In the genomic region with DNA sequence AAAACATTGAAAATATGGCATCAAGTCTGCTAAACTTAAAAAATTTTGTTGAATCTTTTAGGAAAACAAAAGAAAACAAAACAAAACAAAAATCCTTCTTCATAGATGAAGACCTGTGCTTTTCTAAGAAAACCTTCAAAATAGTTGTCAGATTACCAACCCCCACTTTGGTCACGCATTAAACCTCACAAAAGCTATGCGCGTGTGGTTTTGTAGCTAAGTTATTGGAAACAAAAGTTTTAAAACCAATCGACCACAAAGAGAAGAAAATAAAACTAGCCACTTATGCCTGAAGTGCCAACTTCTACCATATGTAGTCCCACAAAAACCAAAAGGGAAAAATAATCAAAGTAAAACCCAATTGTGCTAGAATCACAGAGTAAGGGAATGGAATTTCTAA, we compare ENCODE assay signal across 20 cellular contexts.
A peak's percentile ranks its signal among the peaks of the same experiment; 100 is the strongest.
DNase-seq lines count a peak whose midpoint lies in the region; ATAC-seq, FAIRE-seq and TF ChIP-seq lines count a peak whose summit lies in the region.
"Had no signal": no experiment of that assay in that cellular context is flagged by ENCODE, and none has a peak within 500 bp of the region (broad histone marks: within the 10 kb centered on the region; RNA-seq: fewer than 3 reads in every experiment).

No MANE protein-coding gene starts in this region.

- H3K27ac Mint-ChIP-seq in astrocyte (ENCODE audit: unreplicated experiment) = no peak overlapping the region
- H3K27ac Mint-ChIP-seq: CD4-positive, alpha-beta T cell; IgD-negative memory B cell had no signal

- H3K9ac ChIP-seq in KMS-11 = no peak overlapping the region
- no peak overlapping the region for H3K9ac ChIP-seq in astrocyte (ENCODE audit: low read length)

- H3K36me3 ChIP-seq in KMS-11 (ENCODE audit: insufficient read depth) (no peaks in the 10 kb centered on the region), astrocyte (ENCODE audit: insufficient read depth, low read length) (no peaks in the 10 kb centered on the region), ectodermal cell (ENCODE audit: control insufficient read depth, insufficient read depth, low read length) (no peaks in the 10 kb centered on the region)
- H3K36me3 ChIP-seq: HAP-1 had no signal

- WGBS in ectodermal cell, 2 experiments = 68 to 77% methylated on average over 3 to 4 of the region's 4 CpGs

- H3K27ac ChIP-seq in KMS-11 = peak overlapping the region; percentile 25; the same call in 1 of the 2 replicates
- H3K27ac ChIP-seq in astrocyte (ENCODE audit: low read depth, low read length) = no peak overlapping the region
- peak overlapping the region; percentile 53 for H3K27ac ChIP-seq in ectodermal cell (ENCODE audit: insufficient read depth, low read depth, low read length, poor library complexity, severe bottlenecking)
- H3K27ac ChIP-seq: C4-2B had no signal

- H3K36me3 Mint-ChIP-seq in astrocyte (ENCODE audit: low read depth, unreplicated experiment) = no peaks in the 10 kb centered on the region
- H3K36me3 Mint-ChIP-seq: IgD-negative memory B cell had no signal

- H3K4me1 Mint-ChIP-seq in astrocyte (ENCODE audit: low read depth, unreplicated experiment) = no peaks in the 10 kb centered on the region
- H3K4me1 Mint-ChIP-seq: IgD-negative memory B cell had no signal

- H3K4me3 ChIP-seq in KMS-11 (IDR thresholded peaks at IDR 0.05; ENCODE audit: insufficient read depth, low read depth, low read length) = no peak overlapping the region
- H3K4me3 ChIP-seq in astrocyte (ENCODE audit: insufficient read depth, low read depth, low read length) = no peak overlapping the region
- H3K4me3 ChIP-seq in ectodermal cell (ENCODE audit: insufficient read depth, low read depth, low read length) = no peak overlapping the region
- H3K4me3 ChIP-seq: HAP-1 had no signal

- H3K27me3 Mint-ChIP-seq in astrocyte (ENCODE audit: low read depth, unreplicated experiment) = no peaks in the 10 kb centered on the region
- H3K27me3 Mint-ChIP-seq: IgD-negative memory B cell had no signal

- no peak overlapping the region for H2AFZ ChIP-seq in KMS-11 (ENCODE audit: low read depth)
- no peak overlapping the region for H2AFZ ChIP-seq in astrocyte (ENCODE audit: low read depth, low read length)

- H3K27me3 ChIP-seq in KMS-11 (ENCODE audit: insufficient read depth, low read depth) (no peaks in the 10 kb centered on the region), astrocyte (ENCODE audit: insufficient read depth, low read length) (no peaks in the 10 kb centered on the region), ectodermal cell (ENCODE audit: control insufficient read depth, insufficient read depth, low read length, poor library complexity, severe bottlenecking) (no peaks in the 10 kb centered on the region)

- H3K79me2 ChIP-seq in KMS-11 (ENCODE audit: insufficient read depth, low read depth) = no peaks in the 10 kb centered on the region
- H3K79me2 ChIP-seq in astrocyte (ENCODE audit: insufficient read depth, low read length) = no peaks in the 10 kb centered on the region

- no peak for FAIRE-seq in astrocyte (lab: Jason Lieb, UNC)
- FAIRE-seq: D721Med, G401.6, GM12891, GM19239, HepG2, HTR-8/SVneo had no signal

- H3K9me3 Mint-ChIP-seq in astrocyte (ENCODE audit: unreplicated experiment) = no peaks in the 10 kb centered on the region
- H3K9me3 Mint-ChIP-seq: CD4-positive, alpha-beta T cell; IgD-negative memory B cell had no signal

- H4K20me1 ChIP-seq in KMS-11 (ENCODE audit: insufficient read depth) (no peaks in the 10 kb centered on the region), astrocyte (ENCODE audit: insufficient read depth, low read length) (no peaks in the 10 kb centered on the region)

- DNase-seq in astrocyte (ENCODE audit: low read depth) (peak; percentile 16), fibroblast of peridontal ligament (ENCODE audit: extremely low read depth) (peak; percentile 13), NOMO-1 treated with dmso at 0.1 percent for 144 hours (lab: John Stamatoyannopoulos, UW; ENCODE audit: unreplicated experiment) (no peak)
- DNase-seq in stimulated activated CD4-positive, alpha-beta T cell treated with anti-CD3 and anti-CD28 coated beads, Interleukin-4, amount 100 ng/mL, for 1 hour = no peak
- DNase-seq in activated CD4-positive, alpha-beta T cell treated with anti-CD3 and anti-CD28 coated beads, Interleukin-2, amount 50 U/mL, for 4 hours = no peak
- DNase-seq: AML-193; Caco-2; CD4-positive, alpha-beta T cell had no signal

- TF ChIP-seq CTCF in KMS-11 (conservative IDR thresholded peaks at IDR 0.05; ENCODE audit: low read depth, low read length) = no peak
- no peak for TF ChIP-seq CTCF in astrocyte (IDR thresholded peaks at IDR 0.05; ENCODE audit: insufficient read depth, low read depth, low read length)

- H3K4me3 Mint-ChIP-seq in astrocyte (ENCODE audit: unreplicated experiment) = no peak overlapping the region
- H3K4me3 Mint-ChIP-seq: CD4-positive, alpha-beta T cell; IgD-negative memory B cell had no signal

- H3K4me1 ChIP-seq in KMS-11 (ENCODE audit: low read depth, poor library complexity, severe bottlenecking) (peaks cover 80% of the 10 kb centered on the region), astrocyte (ENCODE audit: insufficient read depth, low read length) (no peaks in the 10 kb centered on the region), ectodermal cell (ENCODE audit: control insufficient read depth, insufficient read depth, low read length) (peaks cover 19% of the 10 kb centered on the region)
- H3K4me1 ChIP-seq: Caco-2, HAP-1 had no signal

- no peaks in the 10 kb centered on the region for H3K9me3 ChIP-seq in astrocyte (ENCODE audit: insufficient read depth, low read depth, low read length)
- H3K9me3 ChIP-seq in ectodermal cell (ENCODE audit: control insufficient read depth, low read length) = no peaks in the 10 kb centered on the region
- H3K9me3 ChIP-seq: Caco-2, HAP-1 had no signal

- peak overlapping the region; percentile 72 for H3K4me2 ChIP-seq in KMS-11
- no peak overlapping the region for H3K4me2 ChIP-seq in astrocyte (ENCODE audit: low read length)

- ATAC-seq in HG02970 (IDR thresholded peaks at IDR 0.05; ENCODE audit: low FRiP score, unreplicated experiment) = no peak
- ATAC-seq: HepG2 had no signal

Comparison
In these comparisons a context has a peak if more than half of its experiments do, and no peak if none do; other contexts are left out.
1. DNase-seq: peak in astrocyte (single experiment) and fibroblast of peridontal ligament (single experiment); none in stimulated activated CD4-positive, alpha-beta T cell treated with anti-CD3 and anti-CD28 coated beads, Interleukin-4, amount 100 ng/mL, for 1 hour (single experiment), NOMO-1 treated with dmso at 0.1 percent for 144 hours (single experiment) and activated CD4-positive, alpha-beta T cell treated with anti-CD3 and anti-CD28 coated beads, Interleukin-2, amount 50 U/mL, for 4 hours (0 of 2).